In genomic region chr9:14072850-14073249, GRCh38 we compare ENCODE assay signal across 21 cellular contexts.
DNase-seq lines count a peak whose midpoint lies in the region; ATAC-seq, FAIRE-seq and TF ChIP-seq lines count a peak whose summit lies in the region.
"Had no signal": no experiment of that assay in that cellular context is flagged by ENCODE, and none has a peak within 500 bp of the region (broad histone marks: within the 10 kb centered on the region; RNA-seq: fewer than 3 reads in every experiment).

No MANE protein-coding gene starts in this region.

- H3K27me3 ChIP-seq in right lobe of liver (no peaks in the 10 kb centered on the region), HepG2 (ENCODE audit: control insufficient read depth in 1 of 2, insufficient read depth in 2 of 2, low read length in 2 of 2) (no peaks in the 10 kb centered on the region)

- TF ChIP-seq CTCF in right lobe of liver (IDR thresholded peaks at IDR 0.05) (no peak), HepG2 (CRISPR knock-in tag; IDR thresholded peaks at IDR 0.05) (no peak), nephron progenitor cell (IDR thresholded peaks at IDR 0.05) (no peak)

- H3K4me3 Mint-ChIP-seq in nephron progenitor cell, result no peak overlapping the region
- H3K4me3 Mint-ChIP-seq: CD4-positive, CD25-positive, alpha-beta regulatory T cell; CD8-positive, alpha-beta memory T cell had no signal

- TF ChIP-seq RAD21 in HepG2 (CRISPR knock-in tag; IDR thresholded peaks at IDR 0.05), result no peak

- H3K27ac ChIP-seq in right lobe of liver (peak overlapping the region in 1 of 3 donors; percentile 44), HepG2 (ENCODE audit: extremely low read length, insufficient read depth, low read length) (no peak overlapping the region)
- H3K27ac ChIP-seq: 22Rv1, A549 had no signal

- DNase-seq in right lobe of liver, result no peak
- no peak for DNase-seq in HepG2 (ENCODE audit: low spot score)
- DNase-seq in astrocyte of the hippocampus (ENCODE audit: low read depth, low spot score), result peak; percentile 49
- no peak for DNase-seq in nephron progenitor cell
- no peak for DNase-seq in Right ventricle myocardium inferior (ENCODE audit: missing footprints)
- DNase-seq in stimulated activated CD4-positive, alpha-beta T cell treated with anti-CD3 and anti-CD28 coated beads, Interleukin-4, amount 100 ng/mL, for 24 hours, result no peak
- DNase-seq in RPMI8226, result no peak
- DNase-seq: C1 segment of cervical spinal cord; CD4-positive, CD25-positive, alpha-beta regulatory T cell; CD8-positive, alpha-beta memory T cell; COR-L47; DMS 273 treated with DMSO at 0.1 percent for 48 hours; DMS53; DND-41; KG1 had no signal

- 63% methylated on average over 4 of the region's 5 CpGs for WGBS in right lobe of liver (ENCODE audit: insufficient coverage, low coverage, low lambda C conversion rate, missing lambda C conversion rate)
- WGBS in HepG2 (ENCODE audit: low lambda C conversion rate), result 0% methylated on average over 5 of the region's 5 CpGs

- TF ChIP-seq EP300 in HepG2 (IDR thresholded peaks at IDR 0.05; ENCODE audit: low read depth in 2 of 2, low read length in 2 of 2) (no peak), HepG2 (CRISPR knock-in tag; IDR thresholded peaks at IDR 0.05; ENCODE audit: borderline replicate concordance) (no peak)

- POLR2A ChIA-PET in HepG2 (lab: Yijun Ruan, JAX), result no interaction called here

- CTCF ChIA-PET in HepG2 (lab: Yijun Ruan, JAX; ENCODE audit: low intra/inter-chr PET ratio, low total read pairs), result no interaction called here

- BruUV-seq in HepG2 (replicated peaks; lab: Mats Ljungman, UMichigan), result no TSS peak

- no peaks in the 10 kb centered on the region for H3K9me3 ChIP-seq in right lobe of liver
- no peaks in the 10 kb centered on the region for H3K9me3 ChIP-seq in HepG2 (ENCODE audit: low read length)
- H3K9me3 ChIP-seq: A549, HAP-1 had no signal

- no peaks in the 10 kb centered on the region for H3K79me2 ChIP-seq in HepG2 (ENCODE audit: insufficient read depth, low read length)

- no peak overlapping the region for H3K4me2 ChIP-seq in HepG2 (ENCODE audit: low read depth, low read length)
- H3K4me2 ChIP-seq: A549 had no signal

- no peaks in the 10 kb centered on the region for H3K36me3 ChIP-seq in right lobe of liver
- H3K36me3 ChIP-seq in HepG2 (replicated peaks in 1 of 2; ENCODE audit: control insufficient read depth in 1 of 2, insufficient read depth in 2 of 2, low read length in 2 of 2), result no peaks in the 10 kb centered on the region
- H3K36me3 ChIP-seq: HAP-1 had no signal

- H3K9me3 Mint-ChIP-seq in nephron progenitor cell, result peaks cover 3% of the 10 kb centered on the region

- H3K4me1 ChIP-seq in right lobe of liver (peaks cover 0 to 4% (median 0%) of the 10 kb centered on the region in 4 donors), HepG2 (ENCODE audit: insufficient read depth, low read length) (no peaks in the 10 kb centered on the region)
- H3K4me1 ChIP-seq: A549, HAP-1 had no signal

- H4K20me1 ChIP-seq in HepG2 (ENCODE audit: insufficient read depth, low read length), result no peaks in the 10 kb centered on the region

- H3K9ac ChIP-seq in HepG2 (ENCODE audit: insufficient read depth, low read depth, low read length), result no peak overlapping the region

- H3K4me3 ChIP-seq in right lobe of liver, result no peak overlapping the region
- H3K4me3 ChIP-seq in HepG2 (replicated peaks in 1 of 3; ENCODE audit: insufficient read depth in 1 of 3, low read depth in 2 of 3, low read length in 3 of 3), result no peak overlapping the region
- H3K4me3 ChIP-seq: A549, HAP-1 had no signal

- TF ChIP-seq POLR2A in right lobe of liver (IDR thresholded peaks at IDR 0.05), result no peak
- no peak for TF ChIP-seq POLR2A in HepG2 (IDR thresholded peaks at IDR 0.05; ENCODE audit: insufficient read depth in 1 of 2, low read depth in 2 of 2, low read length in 2 of 2)

- no peak for FAIRE-seq in HepG2 (lab: Jason Lieb, UNC)
- FAIRE-seq: A549, G401.6, GM12892, GM19239 had no signal

- H3K27ac Mint-ChIP-seq in nephron progenitor cell, result peak overlapping the region; percentile 81
- H3K27ac Mint-ChIP-seq: CD4-positive, CD25-positive, alpha-beta regulatory T cell; CD8-positive, alpha-beta memory T cell had no signal

- peak in 3 of 4 donors; percentile 42 to 88 (median 50) for ATAC-seq in right lobe of liver
- no peak for ATAC-seq in HepG2
- no peak for ATAC-seq in Right ventricle myocardium inferior
- ATAC-seq: A549 had no signal

- in situ Hi-C loops in HepG2 (cut with HindIII; ENCODE audit: extremely low pct_ligation_motif_present, low pct_unique_long_range_greater_than_20kb), result no loop called here

- no peak overlapping the region for H2AFZ ChIP-seq in HepG2 (ENCODE audit: low read length)

- H3K27me3 Mint-ChIP-seq in nephron progenitor cell (ENCODE audit: low read depth, poor library complexity), result peaks cover 2% of the 10 kb centered on the region
- H3K27me3 Mint-ChIP-seq: CD4-positive, CD25-positive, alpha-beta regulatory T cell; CD8-positive, alpha-beta memory T cell had no signal

- peaks cover 28% of the 10 kb centered on the region for H3K4me1 Mint-ChIP-seq in nephron progenitor cell
- H3K4me1 Mint-ChIP-seq: CD4-positive, CD25-positive, alpha-beta regulatory T cell; CD8-positive, alpha-beta memory T cell had no signal

- intact Hi-C loops in right lobe of liver (cut with DNase I) (no loop called here), HepG2 (cut with micrococcal nuclease; ENCODE audit: unreplicated experiment) (loop anchor here (5.0 kb wide), 1 partner anchor 1041 kb away; no protein-coding TSS in a partner anchor), Right ventricle myocardium inferior (cut with DNase I) (no loop called here)

- no peaks in the 10 kb centered on the region for H3K36me3 Mint-ChIP-seq in nephron progenitor cell (ENCODE audit: low read depth)
- H3K36me3 Mint-ChIP-seq: CD4-positive, CD25-positive, alpha-beta regulatory T cell; CD8-positive, alpha-beta memory T cell had no signal

TF ChIP-seq in HepG2, 621 proteins besides CTCF, POLR2A, EP300 and RAD21 (continues in another document):
- TF ChIP-seq SNAPC2 (CRISPR knock-in tag; IDR thresholded peaks at IDR 0.05) (no peak), IRX3 (CRISPR knock-in tag; IDR thresholded peaks at IDR 0.05; ENCODE audit: borderline replicate concordance, low read depth) (no peak), FOXC1 (CRISPR knock-in tag; IDR thresholded peaks at IDR 0.05; ENCODE audit: borderline replicate concordance) (no peak), ZNF24 (IDR thresholded peaks at IDR 0.05) (no peak), DZIP1 (CRISPR knock-in tag; IDR thresholded peaks at IDR 0.05) (no peak), ZNF232 (CRISPR knock-in tag; IDR thresholded peaks at IDR 0.05; ENCODE audit: borderline replicate concordance) (no peak), TFDP1 (CRISPR knock-in tag; IDR thresholded peaks at IDR 0.05; ENCODE audit: borderline replicate concordance) (no peak), ZNF777 (CRISPR knock-in tag; IDR thresholded peaks at IDR 0.05) (no peak), ARNT2 (CRISPR knock-in tag; IDR thresholded peaks at IDR 0.05; ENCODE audit: low read depth) (no peak), MYPOP (CRISPR knock-in tag; IDR thresholded peaks at IDR 0.05) (no peak), MIER3 (CRISPR knock-in tag; IDR thresholded peaks at IDR 0.05; ENCODE audit: borderline replicate concordance) (no peak), ZNF570 (CRISPR knock-in tag; IDR thresholded peaks at IDR 0.05; ENCODE audit: borderline replicate concordance) (no peak), POLR2G (IDR thresholded peaks at IDR 0.05; ENCODE audit: low read depth, low read length) (no peak), SMARCE1 (IDR thresholded peaks at IDR 0.05; ENCODE audit: borderline replicate concordance) (no peak), ZFX (CRISPR knock-in tag; IDR thresholded peaks at IDR 0.05; ENCODE audit: low read depth) (no peak)

Comparison
In these comparisons a context has a peak if more than half of its experiments do, and no peak if none do; other contexts are left out.
1. ATAC-seq: peak in right lobe of liver (3 of 4); none in HepG2 (single experiment) and Right ventricle myocardium inferior (single experiment).